Comparison of ENCODE assay signal across 23 cellular contexts in the genomic region with DNA sequence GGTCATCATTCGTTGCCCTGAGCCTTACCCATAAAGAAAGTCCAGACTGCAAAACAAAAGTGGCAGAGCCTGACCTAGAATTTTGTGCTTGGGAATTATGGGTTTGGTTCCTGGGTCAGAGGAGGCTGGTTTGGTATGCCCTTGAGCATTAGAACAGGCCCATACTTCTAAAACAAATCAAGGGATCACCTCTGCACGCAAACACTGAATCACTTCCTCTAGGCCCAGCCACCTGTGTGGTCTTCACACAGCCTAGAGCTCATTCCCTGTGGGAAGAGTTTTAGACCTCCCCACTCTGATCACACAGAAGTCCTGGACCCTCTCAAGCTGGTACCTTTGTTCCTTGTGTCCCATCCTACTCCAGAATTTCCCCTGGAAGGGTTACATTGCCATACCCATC. TPM values are rescaled to one million over a fixed set of nuclear protein-coding genes. Genes with fewer than 3 reads are reported as not detected.
A peak's percentile ranks its signal among the peaks of the same experiment; 100 is the strongest.
DNase-seq lines count a peak whose midpoint lies in the region; ATAC-seq and TF ChIP-seq lines count a peak whose summit lies in the region.
"Had no signal": no experiment of that assay in that cellular context is flagged by ENCODE, and none has a peak within 500 bp of the region (broad histone marks: within the 10 kb centered on the region; RNA-seq: fewer than 3 reads in every experiment).

No MANE protein-coding gene starts in this region.

- no peak for ATAC-seq in activated CD8-positive, alpha-beta memory T cell treated with anti-CD3 and anti-CD28 coated beads, Interleukin-2, amount 10 ng/mL, durations not matched to agents 7 days and 5 days
- ATAC-seq in RWPE2 (ENCODE audit: low read depth) (peak; percentile 66), foreskin keratinocyte (peak; percentile 74)
- ATAC-seq in stimulated activated effector memory CD8-positive, alpha-beta T cell treated with anti-CD3 and anti-CD28 coated beads, Interleukin-12 subunit alpha, Interleukin-12 subunit beta, amount 100 ng/mL, for 72 hours, result no peak
- ATAC-seq in activated CD8-positive, alpha-beta T cell treated with anti-CD3 and anti-CD28 coated beads for 36 hours, result no peak
- no peak for ATAC-seq in stimulated activated naive CD8-positive, alpha-beta T cell treated with anti-CD3 and anti-CD28 coated beads, Interleukin-15, Interleukin-2, amounts not matched to agents 100 U/mL and 50 U/mL, for 24 hours
- ATAC-seq: K562 had no signal

- H3K27ac Mint-ChIP-seq in activated CD8-positive, alpha-beta memory T cell treated with anti-CD3 and anti-CD28 coated beads, Interleukin-2, amount 10 ng/mL, durations not matched to agents 7 days and 5 days, result no peak overlapping the region
- peak overlapping the region; percentile 73 for H3K27ac Mint-ChIP-seq in stimulated activated effector memory CD8-positive, alpha-beta T cell treated with anti-CD3 and anti-CD28 coated beads, Interleukin-12 subunit alpha, Interleukin-12 subunit beta, amount 100 ng/mL, for 72 hours
- no peak overlapping the region for H3K27ac Mint-ChIP-seq in activated CD8-positive, alpha-beta T cell treated with anti-CD3 and anti-CD28 coated beads for 36 hours
- no peak overlapping the region for H3K27ac Mint-ChIP-seq in activated T-helper 2 cell treated with anti-CD3 and anti-CD28 coated beads, Interferon-gamma antibody, Interleukin-2, Interleukin-4, amounts not matched to agents 10 μg/mL and 5 μg/mL and 100 μg/mL, durations not matched to agents 14 hours and 24 hours and 36 hours

- H3K36me3 ChIP-seq in RWPE2 (ENCODE audit: low read depth), result no peaks in the 10 kb centered on the region
- H3K36me3 ChIP-seq: BE2C had no signal

- no peak overlapping the region for H3K4me3 Mint-ChIP-seq in activated CD8-positive, alpha-beta memory T cell treated with anti-CD3 and anti-CD28 coated beads, Interleukin-2, amount 10 ng/mL, durations not matched to agents 7 days and 5 days
- H3K4me3 Mint-ChIP-seq in stimulated activated effector memory CD8-positive, alpha-beta T cell treated with anti-CD3 and anti-CD28 coated beads, Interleukin-12 subunit alpha, Interleukin-12 subunit beta, amount 100 ng/mL, for 72 hours, result no peak overlapping the region
- H3K4me3 Mint-ChIP-seq in activated CD8-positive, alpha-beta T cell treated with anti-CD3 and anti-CD28 coated beads for 36 hours, result no peak overlapping the region
- H3K4me3 Mint-ChIP-seq in activated T-helper 2 cell treated with anti-CD3 and anti-CD28 coated beads, Interferon-gamma antibody, Interleukin-2, Interleukin-4, amounts not matched to agents 10 μg/mL and 5 μg/mL and 100 μg/mL, durations not matched to agents 14 hours and 24 hours and 36 hours (ENCODE audit: low read depth), result no peak overlapping the region

- H3K27ac ChIP-seq in RWPE2 (ENCODE audit: poor library complexity, severe bottlenecking), result peak overlapping the region; percentile 10
- peak overlapping the region; percentile 44 for H3K27ac ChIP-seq in foreskin keratinocyte
- H3K27ac ChIP-seq: PC-9 had no signal

- H3K27me3 ChIP-seq in RWPE2 (ENCODE audit: insufficient read depth, poor library complexity, severe bottlenecking) (no peaks in the 10 kb centered on the region), foreskin keratinocyte (no peaks in the 10 kb centered on the region)
- H3K27me3 ChIP-seq: BE2C had no signal

- DNase-seq in activated CD8-positive, alpha-beta memory T cell treated with anti-CD3 and anti-CD28 coated beads for 24 hours, result peak; percentile 11
- DNase-seq in activated CD8-positive, alpha-beta memory T cell treated with anti-CD3 and anti-CD28 coated beads, Interleukin-2, amount 10 ng/mL, durations not matched to agents 7 days and 5 days, result no peak
- DNase-seq in RWPE2 (ENCODE audit: low spot score) (no peak), foreskin keratinocyte (peak in 1 of 2 donors; percentile 58)
- no peak for DNase-seq in stimulated activated effector memory CD8-positive, alpha-beta T cell treated with anti-CD3 and anti-CD28 coated beads, Interleukin-12 subunit alpha, Interleukin-12 subunit beta, amount 100 ng/mL, for 72 hours (ENCODE audit: low spot score in 2 of 2)
- no peak for DNase-seq in activated CD8-positive, alpha-beta T cell treated with anti-CD3 and anti-CD28 coated beads for 36 hours
- no peak for DNase-seq in stimulated activated naive CD8-positive, alpha-beta T cell treated with anti-CD3 and anti-CD28 coated beads, Interleukin-15, Interleukin-2, amounts not matched to agents 100 U/mL and 50 U/mL, for 24 hours
- no peak for DNase-seq in activated T-helper 2 cell treated with anti-CD3 and anti-CD28 coated beads, Interferon-gamma antibody, Interleukin-2, Interleukin-4, amounts not matched to agents 10 μg/mL and 5 μg/mL and 100 μg/mL, durations not matched to agents 14 hours and 24 hours and 36 hours (ENCODE audit: low spot score)
- DNase-seq: 8988T, ACHN, BE2C, Calu3, Kasumi-1, MV-4-11, NCI-H1105, NCI-H146, NCI-H1930, NCI-H446, NCI-H524 treated with DMSO at 0.1 percent for 48 hours, NCI-H774, PC-9, Right ventricle myocardium superior had no signal

- no peak overlapping the region for H3K4me3 ChIP-seq in RWPE2 (ENCODE audit: severe bottlenecking)
- H3K4me3 ChIP-seq: K562, PC-9 had no signal

- peaks cover 13% of the 10 kb centered on the region for H3K36me3 Mint-ChIP-seq in activated CD8-positive, alpha-beta memory T cell treated with anti-CD3 and anti-CD28 coated beads, Interleukin-2, amount 10 ng/mL, durations not matched to agents 7 days and 5 days
- peaks cover 20% of the 10 kb centered on the region for H3K36me3 Mint-ChIP-seq in stimulated activated effector memory CD8-positive, alpha-beta T cell treated with anti-CD3 and anti-CD28 coated beads, Interleukin-12 subunit alpha, Interleukin-12 subunit beta, amount 100 ng/mL, for 72 hours
- H3K36me3 Mint-ChIP-seq in activated CD8-positive, alpha-beta T cell treated with anti-CD3 and anti-CD28 coated beads for 36 hours (ENCODE audit: low read depth), result peaks cover 3% of the 10 kb centered on the region
- peaks cover 26% of the 10 kb centered on the region for H3K36me3 Mint-ChIP-seq in activated T-helper 2 cell treated with anti-CD3 and anti-CD28 coated beads, Interferon-gamma antibody, Interleukin-2, Interleukin-4, amounts not matched to agents 10 μg/mL and 5 μg/mL and 100 μg/mL, durations not matched to agents 14 hours and 24 hours and 36 hours (ENCODE audit: low read depth)

- H3K4me1 ChIP-seq in RWPE2 (ENCODE audit: insufficient read depth, poor library complexity, severe bottlenecking) (peaks cover 15% of the 10 kb centered on the region), foreskin keratinocyte (peaks cover 13% of the 10 kb centered on the region)
- H3K4me1 ChIP-seq: BE2C had no signal

- no peaks in the 10 kb centered on the region for H3K9me3 ChIP-seq in RWPE2 (ENCODE audit: severe bottlenecking)
- H3K9me3 ChIP-seq: BE2C had no signal

- TF ChIP-seq CTCF in RWPE2 (IDR thresholded peaks at IDR 0.05; ENCODE audit: poor library complexity, severe bottlenecking) (no peak), foreskin keratinocyte (conservative IDR thresholded peaks at IDR 0.05) (no peak)
- no peak for TF ChIP-seq CTCF in activated CD8-positive, alpha-beta T cell treated with anti-CD3 and anti-CD28 coated beads for 36 hours (IDR thresholded peaks at IDR 0.05)

- CTCF ChIA-PET in activated CD8-positive, alpha-beta memory T cell treated with anti-CD3 and anti-CD28 coated beads, Interleukin-2, amount 10 ng/mL, durations not matched to agents 7 days and 5 days (lab: Charles Lee), result no interaction called here
- CTCF ChIA-PET in activated CD8-positive, alpha-beta T cell treated with anti-CD3 and anti-CD28 coated beads for 36 hours (lab: Charles Lee), result no interaction called here

- H3K4me1 Mint-ChIP-seq in activated CD8-positive, alpha-beta memory T cell treated with anti-CD3 and anti-CD28 coated beads, Interleukin-2, amount 10 ng/mL, durations not matched to agents 7 days and 5 days, result peaks cover 4% of the 10 kb centered on the region
- H3K4me1 Mint-ChIP-seq in stimulated activated effector memory CD8-positive, alpha-beta T cell treated with anti-CD3 and anti-CD28 coated beads, Interleukin-12 subunit alpha, Interleukin-12 subunit beta, amount 100 ng/mL, for 72 hours, result peaks cover 6% of the 10 kb centered on the region
- peaks cover 19% of the 10 kb centered on the region for H3K4me1 Mint-ChIP-seq in activated CD8-positive, alpha-beta T cell treated with anti-CD3 and anti-CD28 coated beads for 36 hours (ENCODE audit: low read depth)
- peaks cover 11% of the 10 kb centered on the region for H3K4me1 Mint-ChIP-seq in activated T-helper 2 cell treated with anti-CD3 and anti-CD28 coated beads, Interferon-gamma antibody, Interleukin-2, Interleukin-4, amounts not matched to agents 10 μg/mL and 5 μg/mL and 100 μg/mL, durations not matched to agents 14 hours and 24 hours and 36 hours (ENCODE audit: low read depth)

- POLR2A ChIA-PET in activated CD8-positive, alpha-beta T cell treated with anti-CD3 and anti-CD28 coated beads for 36 hours (lab: Charles Lee), result no interaction called here

- intact Hi-C loops in activated CD8-positive, alpha-beta T cell treated with anti-CD3 and anti-CD28 coated beads for 36 hours (cut with micrococcal nuclease), result no loop called here
- intact Hi-C loops in activated T-helper 2 cell treated with anti-CD3 and anti-CD28 coated beads, Interferon-gamma antibody, Interleukin-2, Interleukin-4, amounts not matched to agents 10 μg/mL and 5 μg/mL and 100 μg/mL, durations not matched to agents 14 hours and 24 hours and 36 hours (cut with micrococcal nuclease), result no loop called here

- H3K9me3 Mint-ChIP-seq in activated CD8-positive, alpha-beta memory T cell treated with anti-CD3 and anti-CD28 coated beads, Interleukin-2, amount 10 ng/mL, durations not matched to agents 7 days and 5 days (ENCODE audit: low read depth), result no peaks in the 10 kb centered on the region
- no peaks in the 10 kb centered on the region for H3K9me3 Mint-ChIP-seq in stimulated activated effector memory CD8-positive, alpha-beta T cell treated with anti-CD3 and anti-CD28 coated beads, Interleukin-12 subunit alpha, Interleukin-12 subunit beta, amount 100 ng/mL, for 72 hours
- H3K9me3 Mint-ChIP-seq in activated CD8-positive, alpha-beta T cell treated with anti-CD3 and anti-CD28 coated beads for 36 hours, result no peaks in the 10 kb centered on the region
- no peaks in the 10 kb centered on the region for H3K9me3 Mint-ChIP-seq in activated T-helper 2 cell treated with anti-CD3 and anti-CD28 coated beads, Interferon-gamma antibody, Interleukin-2, Interleukin-4, amounts not matched to agents 10 μg/mL and 5 μg/mL and 100 μg/mL, durations not matched to agents 14 hours and 24 hours and 36 hours

- H3K27me3 Mint-ChIP-seq in activated CD8-positive, alpha-beta memory T cell treated with anti-CD3 and anti-CD28 coated beads, Interleukin-2, amount 10 ng/mL, durations not matched to agents 7 days and 5 days, result no peaks in the 10 kb centered on the region
- H3K27me3 Mint-ChIP-seq in activated CD8-positive, alpha-beta T cell treated with anti-CD3 and anti-CD28 coated beads for 36 hours, result no peaks in the 10 kb centered on the region
- H3K27me3 Mint-ChIP-seq in activated T-helper 2 cell treated with anti-CD3 and anti-CD28 coated beads, Interferon-gamma antibody, Interleukin-2, Interleukin-4, amounts not matched to agents 10 μg/mL and 5 μg/mL and 100 μg/mL, durations not matched to agents 14 hours and 24 hours and 36 hours (ENCODE audit: low read depth), result no peaks in the 10 kb centered on the region

RNA-seq across cellular contexts. Expression of a gene that starts 59.4 kb away (rescaled TPM):
- total RNA-seq in activated CD8-positive, alpha-beta memory T cell treated with anti-CD3 and anti-CD28 coated beads, Interleukin-2, amount 10 ng/mL, durations not matched to agents 7 days and 5 days, result 1 to 10 TPM in 1 of 2 experiments, under 1 TPM in 1; 0.26 to 1.3 TPM
- total RNA-seq in foreskin keratinocyte, result 58.1 and 59.8 TPM in 2 replicates
- 17.6 and 20.1 TPM in 2 replicates for polyA plus RNA-seq in foreskin keratinocyte
- total RNA-seq in activated CD8-positive, alpha-beta T cell treated with anti-CD3 and anti-CD28 coated beads for 36 hours, result 10 to 100 TPM; 25.8 to 26.1 TPM
- 41.0 and 41.7 TPM in 2 replicates for total RNA-seq in activated T-helper 2 cell treated with anti-CD3 and anti-CD28 coated beads, Interferon-gamma antibody, Interleukin-2, Interleukin-4, amounts not matched to agents 10 μg/mL and 5 μg/mL and 100 μg/mL, durations not matched to agents 14 hours and 24 hours and 36 hours

Comparison
In these comparisons a context has a peak if more than half of its experiments do, and no peak if none do; other contexts are left out.
1. ATAC-seq: peak in RWPE2 (single experiment) and foreskin keratinocyte (single experiment); none in activated CD8-positive, alpha-beta memory T cell treated with anti-CD3 and anti-CD28 coated beads, Interleukin-2, amount 10 ng/mL, durations not matched to agents 7 days and 5 days (single experiment), stimulated activated effector memory CD8-positive, alpha-beta T cell treated with anti-CD3 and anti-CD28 coated beads, Interleukin-12 subunit alpha, Interleukin-12 subunit beta, amount 100 ng/mL, for 72 hours (single experiment), activated CD8-positive, alpha-beta T cell treated with anti-CD3 and anti-CD28 coated beads for 36 hours (single experiment) and stimulated activated naive CD8-positive, alpha-beta T cell treated with anti-CD3 and anti-CD28 coated beads, Interleukin-15, Interleukin-2, amounts not matched to agents 100 U/mL and 50 U/mL, for 24 hours (single experiment).
2. RNA of a gene that starts 59.4 kb away (total RNA-seq): 58.1 to 59.8 TPM in foreskin keratinocyte, 41.0 to 41.7 TPM in activated T-helper 2 cell treated with anti-CD3 and anti-CD28 coated beads, Interferon-gamma antibody, Interleukin-2, Interleukin-4, amounts not matched to agents 10 μg/mL and 5 μg/mL and 100 μg/mL, durations not matched to agents 14 hours and 24 hours and 36 hours and 25.8 to 26.1 TPM in activated CD8-positive, alpha-beta T cell treated with anti-CD3 and anti-CD28 coated beads for 36 hours; 0.26 to 1.3 TPM in activated CD8-positive, alpha-beta memory T cell treated with anti-CD3 and anti-CD28 coated beads, Interleukin-2, amount 10 ng/mL, durations not matched to agents 7 days and 5 days; every median in the first group is over 10 times any median in the second.